10 cellular contexts compared by ENCODE assay signal in genomic region chr3:110343945-110344344, GRCh38.
DNase-seq lines count a peak whose midpoint lies in the region; ATAC-seq and TF ChIP-seq lines count a peak whose summit lies in the region.
"Had no signal": no experiment of that assay in that cellular context is flagged by ENCODE, and none has a peak within 500 bp of the region (broad histone marks: within the 10 kb centered on the region; RNA-seq: fewer than 3 reads in every experiment).

No MANE protein-coding gene starts in this region.

- peaks cover 7% of the 10 kb centered on the region for H3F3A ChIP-seq in SK-N-SH (replicated peaks; ENCODE audit: insufficient read depth)

- intact Hi-C loops in MCF 10A (cut with micrococcal nuclease) (no loop called here), breast epithelium (cut with DNase I; ENCODE audit: low total_unique reads) (no loop called here), mucosa of descending colon (cut with DNase I, micrococcal nuclease) (no loop called here)

- no peaks in the 10 kb centered on the region for H3K9me3 Mint-ChIP-seq in MCF 10A (ENCODE audit: unreplicated experiment)

- no peak for TF ChIP-seq CTCF in MCF 10A (IDR thresholded peaks at IDR 0.05; ENCODE audit: unreplicated experiment)
- TF ChIP-seq CTCF in breast epithelium (IDR thresholded peaks at IDR 0.05), result no peak
- no peak for TF ChIP-seq CTCF in SK-N-SH (IDR thresholded peaks at IDR 0.05)
- no peak for TF ChIP-seq CTCF in mucosa of descending colon (IDR thresholded peaks at IDR 0.05)
- no peak for TF ChIP-seq CTCF in WERI-Rb-1 (IDR thresholded peaks at IDR 0.05; ENCODE audit: low read depth, low read length)

- H3K27ac Mint-ChIP-seq in MCF 10A (ENCODE audit: low read depth, unreplicated experiment), result peak overlapping the region; percentile 71

- no peak overlapping the region for H3K9ac ChIP-seq in SK-N-SH

- H3K4me2 ChIP-seq in SK-N-SH, result 0 out of 2 replicates have a peak overlapping the region, but pooled peaks have one; percentile 16

- no peak for TF ChIP-seq RAD21 in SK-N-SH (IDR thresholded peaks at IDR 0.05; ENCODE audit: low read length)

- no peaks in the 10 kb centered on the region for H3K79me2 ChIP-seq in SK-N-SH (ENCODE audit: insufficient read depth)

- H3K27ac ChIP-seq in breast epithelium (no peak overlapping the region), SK-N-SH (ENCODE audit: low read depth in 2 of 2, low read length in 1 of 2) (peak overlapping the region; percentile 53 to 68), WERI-Rb-1 (no peak overlapping the region)
- H3K27ac ChIP-seq: 22Rv1 had no signal

- H2AFZ ChIP-seq in SK-N-SH (ENCODE audit: low read depth), result peak overlapping the region; percentile 39

- POLR2A ChIA-PET in MCF 10A (lab: Yijun Ruan, JAX), result no interaction called here
- POLR2A ChIA-PET in SK-N-SH (lab: Yijun Ruan, JAX), result no interaction called here

- H3K4me1 ChIP-seq in breast epithelium (no peaks in the 10 kb centered on the region), SK-N-SH (ENCODE audit: control insufficient read depth in 1 of 2, insufficient read depth in 2 of 2, low read depth in 1 of 2, low read length in 1 of 2) (peaks cover 0 to 6% of the 10 kb centered on the region in 2 experiments; a peak in 3 of 4 replicates), mucosa of descending colon (ENCODE audit: low read depth) (no peaks in the 10 kb centered on the region)

- no peaks in the 10 kb centered on the region for H3K36me3 ChIP-seq in breast epithelium
- no peaks in the 10 kb centered on the region for H3K36me3 ChIP-seq in SK-N-SH (replicated peaks in 1 of 2; ENCODE audit: control insufficient read depth in 1 of 2, insufficient read depth in 2 of 2, low read length in 1 of 2)
- H3K36me3 ChIP-seq in mucosa of descending colon (ENCODE audit: low read depth), result no peaks in the 10 kb centered on the region
- no peaks in the 10 kb centered on the region for H3K36me3 ChIP-seq in WERI-Rb-1

- TF ChIP-seq EP300 in SK-N-SH (IDR thresholded peaks at IDR 0.05; ENCODE audit: borderline replicate concordance in 1 of 2, low read depth in 1 of 2, low read length in 1 of 2), result no peak

- H3K9me2 ChIP-seq in SK-N-SH, result no peaks in the 10 kb centered on the region

- BruUV-seq in MCF 10A (replicated peaks; lab: Mats Ljungman, UMichigan), result no TSS peak

- H3K9me3 ChIP-seq in breast epithelium (no peaks in the 10 kb centered on the region), SK-N-SH (no peaks in the 10 kb centered on the region), mucosa of descending colon (no peaks in the 10 kb centered on the region), WERI-Rb-1 (ENCODE audit: severe bottlenecking) (no peaks in the 10 kb centered on the region)

- H3K36me3 Mint-ChIP-seq in MCF 10A (ENCODE audit: insufficient read depth, unreplicated experiment), result no peaks in the 10 kb centered on the region

- H3K4me3 Mint-ChIP-seq in MCF 10A (ENCODE audit: unreplicated experiment), result no peak overlapping the region

- CTCF ChIA-PET in MCF 10A (lab: Yijun Ruan, JAX), result interaction anchor here (0.7 kb wide), 1 partner anchor 32 kb away, joined by 3 read pairs; no protein-coding TSS in a partner anchor
- CTCF ChIA-PET in SK-N-SH (lab: Yijun Ruan, JAX), result no interaction called here

- H3K27me3 ChIP-seq in breast epithelium (no peaks in the 10 kb centered on the region), SK-N-SH (ENCODE audit: insufficient read depth) (no peaks in the 10 kb centered on the region), WERI-Rb-1 (ENCODE audit: insufficient read depth, low read depth, severe bottlenecking) (no peaks in the 10 kb centered on the region)

- no peak for DNase-seq in MCF 10A (ENCODE audit: unreplicated experiment)
- no peak for DNase-seq in breast epithelium (ENCODE audit: low spot score in 2 of 2)
- no peak for DNase-seq in SK-N-SH
- no peak for DNase-seq in activated CD4-positive, alpha-beta T cell treated with anti-CD3 and anti-CD28 coated beads, Interleukin-2, amount 50 U/mL, for 48 hours
- no peak for DNase-seq in mucosa of descending colon
- DNase-seq in NCI-H2227 (lab: John Stamatoyannopoulos, UW; ENCODE audit: unreplicated experiment), result no peak
- no peak for DNase-seq in WERI-Rb-1
- DNase-seq: stimulated activated CD4-positive, alpha-beta T cell treated with anti-CD3 and anti-CD28 coated beads, Interleukin-4, amount 100 ng/mL, for 24 hours had no signal

- H4K20me1 ChIP-seq in SK-N-SH (ENCODE audit: insufficient read depth), result no peaks in the 10 kb centered on the region

- H3K4me1 Mint-ChIP-seq in MCF 10A (ENCODE audit: insufficient read depth, unreplicated experiment), result peaks cover 33% of the 10 kb centered on the region

- 100% methylated on average over 1 of the region's 1 CpG for WGBS in SK-N-SH (ENCODE audit: low lambda C conversion rate)

- no peak for TF ChIP-seq POLR2A in breast epithelium (IDR thresholded peaks at IDR 0.05)

- no peaks in the 10 kb centered on the region for H3K27me3 Mint-ChIP-seq in MCF 10A (ENCODE audit: insufficient read depth, unreplicated experiment)

- ATAC-seq in HG02981 (IDR thresholded peaks at IDR 0.05; ENCODE audit: unreplicated experiment) (peak; percentile 88), mucosa of descending colon (no peak)

- H3K4me3 ChIP-seq in breast epithelium (no peak overlapping the region), SK-N-SH (ENCODE audit: low read depth in 2 of 2, low read length in 1 of 2) (no peak overlapping the region), mucosa of descending colon (no peak overlapping the region), WERI-Rb-1 (ENCODE audit: low read depth, low read length) (no peak overlapping the region)

TF ChIP-seq in SK-N-SH, 30 proteins besides CTCF, POLR2A, EP300 and RAD21 (continues in another document):
- TF ChIP-seq NRF1 (IDR thresholded peaks at IDR 0.05; ENCODE audit: low read depth, low read length), result no peak
- TF ChIP-seq NFIC (IDR thresholded peaks at IDR 0.05; ENCODE audit: borderline replicate concordance), result no peak
- no peak for TF ChIP-seq SIN3A (IDR thresholded peaks at IDR 0.05; ENCODE audit: borderline replicate concordance, low read depth, low read length)
- TF ChIP-seq REST (IDR thresholded peaks at IDR 0.05; ENCODE audit: low read depth, low read length), result no peak
- TF ChIP-seq, protein P1, sequence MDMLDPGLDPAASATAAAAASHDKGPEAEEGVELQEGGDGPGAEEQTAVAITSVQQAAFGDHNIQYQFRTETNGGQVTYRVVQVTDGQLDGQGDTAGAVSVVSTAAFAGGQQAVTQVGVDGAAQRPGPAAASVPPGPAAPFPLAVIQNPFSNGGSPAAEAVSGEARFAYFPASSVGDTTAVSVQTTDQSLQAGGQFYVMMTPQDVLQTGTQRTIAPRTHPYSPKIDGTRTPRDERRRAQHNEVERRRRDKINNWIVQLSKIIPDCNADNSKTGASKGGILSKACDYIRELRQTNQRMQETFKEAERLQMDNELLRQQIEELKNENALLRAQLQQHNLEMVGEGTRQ (IDR thresholded peaks at IDR 0.05; ENCODE audit: borderline replicate concordance, low read depth, low read length), result no peak
- no peak for TF ChIP-seq PBX3 (IDR thresholded peaks at IDR 0.05)
- no peak for TF ChIP-seq TAF1 (IDR thresholded peaks at IDR 0.05; ENCODE audit: borderline replicate concordance, low read depth, low read length)
- TF ChIP-seq, protein P2, sequence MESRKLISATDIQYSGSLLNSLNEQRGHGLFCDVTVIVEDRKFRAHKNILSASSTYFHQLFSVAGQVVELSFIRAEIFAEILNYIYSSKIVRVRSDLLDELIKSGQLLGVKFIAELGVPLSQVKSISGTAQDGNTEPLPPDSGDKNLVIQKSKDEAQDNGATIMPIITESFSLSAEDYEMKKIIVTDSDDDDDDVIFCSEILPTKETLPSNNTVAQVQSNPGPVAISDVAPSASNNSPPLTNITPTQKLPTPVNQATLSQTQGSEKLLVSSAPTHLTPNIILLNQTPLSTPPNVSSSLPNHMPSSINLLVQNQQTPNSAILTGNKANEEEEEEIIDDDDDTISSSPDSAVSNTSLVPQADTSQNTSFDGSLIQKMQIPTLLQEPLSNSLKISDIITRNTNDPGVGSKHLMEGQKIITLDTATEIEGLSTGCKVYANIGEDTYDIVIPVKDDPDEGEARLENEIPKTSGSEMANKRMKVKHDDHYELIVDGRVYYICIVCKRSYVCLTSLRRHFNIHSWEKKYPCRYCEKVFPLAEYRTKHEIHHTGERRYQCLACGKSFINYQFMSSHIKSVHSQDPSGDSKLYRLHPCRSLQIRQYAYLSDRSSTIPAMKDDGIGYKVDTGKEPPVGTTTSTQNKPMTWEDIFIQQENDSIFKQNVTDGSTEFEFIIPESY (IDR thresholded peaks at IDR 0.05; ENCODE audit: borderline replicate concordance, low read depth), result no peak

Comparison
In these comparisons a context has a peak if more than half of its experiments do, and no peak if none do; other contexts are left out.
1. H3K27ac ChIP-seq: peak in SK-N-SH (2 of 2); none in breast epithelium (0 of 2) and WERI-Rb-1 (single experiment).